In genomic region chr12:31874961-31875608, GRCh38 we compare ENCODE assay signal across 8 cellular contexts.
DNase-seq lines count a peak whose midpoint lies in the region; ATAC-seq and TF ChIP-seq lines count a peak whose summit lies in the region.

No MANE protein-coding gene starts in this region.

- H3K4me3 ChIP-seq in ascending aorta (no peak overlapping the region), left lung (no peak overlapping the region)

- peaks cover 38% of the 10 kb centered on the region for H3K9me3 Mint-ChIP-seq in T-helper 1 cell treated with Interleukin-12 subunit alpha and Interleukin-12 subunit beta and Interleukin-4 antibody, amounts not matched to agents 30 μg/mL and 1 μg/mL, for 36 hours

- H3K9me3 ChIP-seq in ascending aorta, result no peaks in the 10 kb centered on the region
- H3K9me3 ChIP-seq in left lung, result peaks cover 0 to 3% of the 10 kb centered on the region in 2 donors

- H3K36me3 ChIP-seq in ascending aorta, result no peaks in the 10 kb centered on the region
- no peaks in the 10 kb centered on the region for H3K36me3 ChIP-seq in left lung

- DNase-seq in GM03348 (ENCODE audit: low spot score), result peak; percentile 60
- peak; percentile 30 to 70 for DNase-seq in ascending aorta (ENCODE audit: low spot score in 2 of 2)
- peak; percentile 58 to 82 for DNase-seq in left lung
- peak; percentile 48 for DNase-seq in stimulated activated CD8-positive, alpha-beta memory T cell treated with anti-CD3 and anti-CD28 coated beads, Interleukin-12 subunit alpha, Interleukin-12 subunit beta, amount 100 ng/mL, for 1 hour (ENCODE audit: low read depth)
- DNase-seq in NCI-H128 (lab: John Stamatoyannopoulos, UW; ENCODE audit: unreplicated experiment), result no peak
- DNase-seq in cerebellar cortex (ENCODE audit: low spot score), result no peak

- H3K4me1 Mint-ChIP-seq in T-helper 1 cell treated with Interleukin-12 subunit alpha and Interleukin-12 subunit beta and Interleukin-4 antibody, amounts not matched to agents 30 μg/mL and 1 μg/mL, for 36 hours (ENCODE audit: low read depth), result peaks cover 22% of the 10 kb centered on the region

- H3K27me3 ChIP-seq in ascending aorta (no peaks in the 10 kb centered on the region), left lung (no peaks in the 10 kb centered on the region)

- intact Hi-C loops in ascending aorta (cut with DNase I) (no loop called here), left lung (cut with DNase I) (no loop called here)

- H3K36me3 Mint-ChIP-seq in T-helper 1 cell treated with Interleukin-12 subunit alpha and Interleukin-12 subunit beta and Interleukin-4 antibody, amounts not matched to agents 30 μg/mL and 1 μg/mL, for 36 hours (ENCODE audit: low read depth), result peaks cover 34% of the 10 kb centered on the region

- H3K4me3 Mint-ChIP-seq in T-helper 1 cell treated with Interleukin-12 subunit alpha and Interleukin-12 subunit beta and Interleukin-4 antibody, amounts not matched to agents 30 μg/mL and 1 μg/mL, for 36 hours, result peak overlapping the region; percentile 69

- H3K27ac ChIP-seq in ascending aorta (peak overlapping the region in 1 of 2 donors; percentile 59), left lung (peak overlapping the region; percentile 42 to 74)

- no peaks in the 10 kb centered on the region for H3K27me3 Mint-ChIP-seq in T-helper 1 cell treated with Interleukin-12 subunit alpha and Interleukin-12 subunit beta and Interleukin-4 antibody, amounts not matched to agents 30 μg/mL and 1 μg/mL, for 36 hours (ENCODE audit: low read depth)

- TF ChIP-seq CTCF in ascending aorta (IDR thresholded peaks at IDR 0.05) (no peak), left lung (IDR thresholded peaks at IDR 0.05) (no peak)

- H3K4me1 ChIP-seq in ascending aorta (no peaks in the 10 kb centered on the region), left lung (peaks cover 0 to 34% of the 10 kb centered on the region in 2 donors)

- peak; percentile 81 for ATAC-seq in HG02870 (IDR thresholded peaks at IDR 0.05; ENCODE audit: unreplicated experiment)
- ATAC-seq in left lung, result peak; percentile 81

- peak overlapping the region; percentile 99 for H3K27ac Mint-ChIP-seq in T-helper 1 cell treated with Interleukin-12 subunit alpha and Interleukin-12 subunit beta and Interleukin-4 antibody, amounts not matched to agents 30 μg/mL and 1 μg/mL, for 36 hours

Comparison
In these comparisons a context has a peak if more than half of its experiments do, and no peak if none do; other contexts are left out.
1. DNase-seq: peak in GM03348 (single experiment), ascending aorta (2 of 2), left lung (2 of 2) and stimulated activated CD8-positive, alpha-beta memory T cell treated with anti-CD3 and anti-CD28 coated beads, Interleukin-12 subunit alpha, Interleukin-12 subunit beta, amount 100 ng/mL, for 1 hour (single experiment); none in NCI-H128 (single experiment) and cerebellar cortex (single experiment).